ENCODE assay signal across 13 cellular contexts in the genomic region with DNA sequence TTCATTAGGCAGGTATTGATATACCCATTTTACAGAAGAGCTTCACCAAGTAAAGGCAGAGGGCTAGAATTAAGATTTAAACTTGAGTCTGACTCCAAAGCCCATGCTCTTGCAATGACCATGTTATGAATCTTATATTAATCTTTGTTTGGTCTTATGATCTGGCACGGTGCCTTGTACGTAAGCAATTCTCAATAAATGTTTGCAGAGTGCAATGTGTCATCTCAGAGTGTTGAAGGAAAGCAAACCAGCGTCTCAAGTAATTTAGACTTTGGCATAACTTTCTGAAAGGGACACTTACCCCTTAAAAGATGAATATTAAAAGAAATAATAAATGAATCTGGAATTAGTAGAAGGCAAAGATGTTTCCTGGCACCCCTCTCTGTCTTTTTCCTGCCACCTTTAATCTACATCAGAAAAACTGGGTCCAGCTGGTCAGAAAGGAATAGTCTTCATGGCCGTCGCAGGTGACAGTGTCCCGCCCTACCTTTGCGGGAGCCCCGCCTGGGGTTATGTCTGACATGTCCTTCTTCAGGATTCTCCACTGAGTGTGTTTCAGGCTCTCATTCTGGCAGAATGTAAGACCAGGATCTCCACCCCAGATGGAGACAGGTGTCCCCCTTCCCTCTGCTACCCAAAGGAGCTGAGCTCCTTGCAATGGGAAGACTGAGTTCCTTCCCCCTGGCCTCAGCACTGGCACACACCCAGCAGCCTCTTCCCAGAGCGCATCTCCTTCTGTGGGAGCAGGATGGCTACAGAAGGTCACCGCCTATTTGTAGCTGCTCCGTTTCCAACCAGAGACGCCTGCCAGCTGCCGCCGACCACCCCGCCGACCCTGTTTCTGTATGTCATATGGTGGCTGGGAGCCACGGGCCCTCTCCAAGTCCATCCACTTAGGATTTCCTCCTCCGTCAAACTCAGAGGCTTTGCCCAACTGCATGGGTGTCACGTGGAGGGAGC.
DNase-seq lines count a peak whose midpoint lies in the region; ATAC-seq, FAIRE-seq and TF ChIP-seq lines count a peak whose summit lies in the region.
"Had no signal": no experiment of that assay in that cellular context is flagged by ENCODE, and none has a peak within 500 bp of the region (broad histone marks: within the 10 kb centered on the region; RNA-seq: fewer than 3 reads in every experiment).

No MANE protein-coding gene starts in this region.

- peak in 1 of 2 experiments; percentile 13; a peak in 4 of 5 replicates for TF ChIP-seq RAD21 in A549 (conservative IDR thresholded peaks at IDR 0.05 in 1 of 2, IDR thresholded peaks at IDR 0.05 in 1 of 2)

- peak overlapping the region in 2 of 3 experiments; percentile 55 to 70 for H3K27ac Mint-ChIP-seq in nephron
- H3K27ac Mint-ChIP-seq: activated T-cell treated with anti-CD3 and anti-CD28 coated beads, Interleukin-2, amount 50 U/mL, for 24 hours had no signal

- ATAC-seq in A549 (peak; percentile 70 to 71), GM18858 (IDR thresholded peaks at IDR 0.05; ENCODE audit: unreplicated experiment) (no peak)

- CTCF ChIA-PET in A549 (lab: Yijun Ruan, JAX) = interaction anchor here (1.0 kb wide), 1 partner anchor 82 kb away, joined by 3 read pairs; no protein-coding TSS in a partner anchor
- CTCF ChIA-PET in RWPE1 (lab: Yijun Ruan, JAX) = no interaction called here

- H3K9me3 ChIP-seq in A549 = no peaks in the 10 kb centered on the region
- H3K9me3 ChIP-seq: left lung had no signal

- peak in 1 of 2 experiments; percentile 24; a peak in 1 of 5 replicates for TF ChIP-seq EP300 in A549 (IDR thresholded peaks at IDR 0.05)

- H3K4me1 ChIP-seq in A549 = peaks cover 42% of the 10 kb centered on the region
- H3K4me1 ChIP-seq: left lung had no signal

- no peak for TF ChIP-seq CTCF in A549 (IDR thresholded peaks at IDR 0.05)
- no peak for TF ChIP-seq CTCF in RWPE1 (conservative IDR thresholded peaks at IDR 0.05; ENCODE audit: low read depth)
- no peak for TF ChIP-seq CTCF in nephron (IDR thresholded peaks at IDR 0.05; ENCODE audit: unreplicated experiment in 3 of 3)

- no peak for TF ChIP-seq POLR2A in A549 (IDR thresholded peaks at IDR 0.05; ENCODE audit: low read length)

- WGBS in A549 (ENCODE audit: missing lambda C conversion rate) = 28% methylated on average over 17 of the region's 19 CpGs

- H3K27ac ChIP-seq in A549 (peak overlapping the region; percentile 81 to 91), RWPE1 (peak overlapping the region; percentile 59)
- H3K27ac ChIP-seq: left lung had no signal

- POLR2A ChIA-PET in A549 (lab: Yijun Ruan, JAX) (interaction anchor here (0.6 kb wide), 1 partner anchor 18 kb away, joined by 3 read pairs; no protein-coding TSS in a partner anchor), RWPE1 (lab: Yijun Ruan, JAX; ENCODE audit: low non-redundant PET) (no interaction called here)

- peak overlapping the region; percentile 76 for H3K4me2 ChIP-seq in A549

- peaks cover 86% of the 10 kb centered on the region for H3K4me1 Mint-ChIP-seq in nephron

- H3K4me3 ChIP-seq in A549 = no peak overlapping the region
- H3K4me3 ChIP-seq: left lung had no signal

- no peaks in the 10 kb centered on the region for H3K27me3 Mint-ChIP-seq in nephron (ENCODE audit: low read depth)

- FAIRE-seq in A549 (lab: Jason Lieb, UNC) = no peak

- intact Hi-C loops in posterior vena cava (cut with DNase I) = no loop called here

- peaks cover 5% of the 10 kb centered on the region for H3K9me3 Mint-ChIP-seq in nephron
- H3K9me3 Mint-ChIP-seq: activated T-cell treated with anti-CD3 and anti-CD28 coated beads, Interleukin-2, amount 50 U/mL, for 24 hours had no signal

- H3K4me3 Mint-ChIP-seq in nephron = peak overlapping the region in 1 of 3 experiments; percentile 17
- H3K4me3 Mint-ChIP-seq: activated T-cell treated with anti-CD3 and anti-CD28 coated beads, Interleukin-2, amount 50 U/mL, for 24 hours; neural crest cell had no signal

- no peaks in the 10 kb centered on the region for H3K36me3 Mint-ChIP-seq in nephron (ENCODE audit: low read depth)

- DNase-seq in A549 (ENCODE audit: low read depth in 1 of 2, low spot score in 1 of 2) (peak; percentile 42 to 59), RWPE1 (ENCODE audit: low spot score) (peak; percentile 17), fibroblast of gingiva (ENCODE audit: low read depth) (peak; percentile 16), posterior vena cava (ENCODE audit: low spot score) (no peak), activated T-cell treated with anti-CD3 and anti-CD28 coated beads for 4 hours (no peak), NCI-H1417 (lab: John Stamatoyannopoulos, UW) (no peak)
- DNase-seq: activated T-cell treated with anti-CD3 and anti-CD28 coated beads, Interleukin-2, amount 50 U/mL, for 24 hours; left lung; NCI-H1105 treated with DMSO at 0.1 percent for 48 hours; NCI-H345 had no signal

TF ChIP-seq in A549, 52 proteins besides CTCF, POLR2A, EP300 and RAD21:
- peak; percentile 26 to 42; a peak in 1 of 4 replicates for TF ChIP-seq CEBPB (IDR thresholded peaks at IDR 0.05)
- TF ChIP-seq JUN (IDR thresholded peaks at IDR 0.05) = peak in 1 of 2 experiments; percentile 21; a peak in 1 of 5 replicates
- no peak for TF ChIP-seq PBX3 (IDR thresholded peaks at IDR 0.05)
- no peak for TF ChIP-seq HES2 (IDR thresholded peaks at IDR 0.05)
- TF ChIP-seq RFX5 (IDR thresholded peaks at IDR 0.05) = no peak
- TF ChIP-seq RARB (CRISPR knock-in tag; IDR thresholded peaks at IDR 0.05) = no peak
- TF ChIP-seq RCOR1 (IDR thresholded peaks at IDR 0.05; ENCODE audit: low read depth, low read length) = no peak
- peak; percentile 71 for TF ChIP-seq JUNB (IDR thresholded peaks at IDR 0.05)
- 0 out of 3 replicates have a peak, but pooled peaks have one; percentile 16 for TF ChIP-seq SMC3 (IDR thresholded peaks at IDR 0.05)
- 0 out of 2 replicates have a peak, but pooled peaks have one; percentile 9 for TF ChIP-seq FOSL2 (IDR thresholded peaks at IDR 0.05)
- TF ChIP-seq FOSL2 (CRISPR knock-in tag; IDR thresholded peaks at IDR 0.05) = peak; percentile 81
- TF ChIP-seq GATA3 (IDR thresholded peaks at IDR 0.05; ENCODE audit: borderline replicate concordance) = peak; percentile 58; the same call in 1 of the 2 replicates
- TF ChIP-seq MAX (IDR thresholded peaks at IDR 0.05) = peak; percentile 36

Comparison
In these comparisons a context has a peak if more than half of its experiments do, and no peak if none do; other contexts are left out.
1. DNase-seq: peak in A549 (2 of 2), RWPE1 (single experiment) and fibroblast of gingiva (single experiment); none in posterior vena cava (single experiment), activated T-cell treated with anti-CD3 and anti-CD28 coated beads for 4 hours (single experiment) and NCI-H1417 (0 of 3).